Comparison of ENCODE assay signal across 8 cellular contexts in the genomic region with DNA sequence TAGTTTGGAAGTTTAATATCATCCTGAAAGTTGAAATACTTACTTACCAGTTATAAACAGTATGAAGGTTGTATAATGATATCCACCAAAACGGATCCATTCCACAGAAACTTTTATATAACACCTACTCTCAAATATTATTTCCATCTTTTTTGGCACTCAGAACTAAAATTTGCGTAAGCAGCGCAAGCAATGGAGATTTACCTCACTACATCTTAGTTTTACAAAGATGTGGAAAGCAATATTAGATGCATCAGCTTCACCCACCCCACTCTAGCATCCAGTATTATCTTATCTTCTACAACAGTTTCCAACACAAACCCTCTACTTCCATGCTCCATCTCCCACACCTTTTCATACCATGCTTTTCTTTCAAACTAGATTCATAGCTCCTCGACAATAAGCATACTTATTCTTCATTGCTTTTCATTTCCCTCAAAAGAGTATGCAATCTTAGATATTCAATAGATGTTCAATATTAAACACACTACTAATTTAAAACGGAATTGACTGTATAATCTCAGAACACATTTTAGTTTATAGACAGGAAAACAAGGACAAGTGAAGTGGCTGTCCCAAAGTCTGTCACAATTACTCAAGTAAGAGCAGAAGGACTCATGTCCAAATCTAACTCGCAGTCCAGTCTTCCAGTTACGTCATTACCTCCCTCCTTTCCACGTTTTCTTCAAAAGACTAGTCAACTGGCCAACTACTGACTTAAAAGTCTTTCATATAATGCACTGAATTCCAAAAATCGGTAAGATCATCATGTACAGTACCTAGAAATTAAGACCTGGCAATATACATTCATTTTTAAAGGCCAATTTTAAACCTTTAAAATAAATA. TPM values are rescaled to one million over a fixed set of nuclear protein-coding genes. Genes with fewer than 3 reads are reported as not detected.
A peak's percentile ranks its signal among the peaks of the same experiment; 100 is the strongest.
DNase-seq lines count a peak whose midpoint lies in the region; ATAC-seq and TF ChIP-seq lines count a peak whose summit lies in the region.

No MANE protein-coding gene starts in this region.

- H4K20me1 ChIP-seq in Karpas-422 (ENCODE audit: insufficient read depth, low read depth, low read length): peaks cover 48% of the 10 kb centered on the region

- peaks cover 43% of the 10 kb centered on the region for H3K36me3 ChIP-seq in Karpas-422 (ENCODE audit: insufficient read depth, low read length)

- H3K27me3 Mint-ChIP-seq in CD14-positive monocyte (ENCODE audit: low read depth in 3 of 3) (no peaks in the 10 kb centered on the region), chondrocyte (ENCODE audit: low read depth) (no peaks in the 10 kb centered on the region)
- peaks cover 0 to 3% (median 0%) of the 10 kb centered on the region in 5 donors for H3K27me3 Mint-ChIP-seq in naive thymus-derived CD8-positive, alpha-beta T cell

- peaks cover 0 to 2% (median 0%) of the 10 kb centered on the region in 7 donors for H3K9me3 Mint-ChIP-seq in CD14-positive monocyte
- no peaks in the 10 kb centered on the region for H3K9me3 Mint-ChIP-seq in chondrocyte (ENCODE audit: low read depth)
- H3K9me3 Mint-ChIP-seq in naive thymus-derived CD8-positive, alpha-beta T cell: no peaks in the 10 kb centered on the region

- no peaks in the 10 kb centered on the region for H3K9me2 ChIP-seq in Karpas-422 (replicated peaks; ENCODE audit: insufficient read depth, low read length)

- no peaks in the 10 kb centered on the region for H3K9me3 ChIP-seq in Karpas-422 (ENCODE audit: low read length)

- H3K4me3 Mint-ChIP-seq in CD14-positive monocyte: peak overlapping the region; percentile 94 to 97
- peak overlapping the region; percentile 95 for H3K4me3 Mint-ChIP-seq in chondrocyte (ENCODE audit: unreplicated experiment)
- peak overlapping the region; percentile 88 to 100 (median 96) for H3K4me3 Mint-ChIP-seq in naive thymus-derived CD8-positive, alpha-beta T cell

- H3K36me3 Mint-ChIP-seq in CD14-positive monocyte (peaks cover 18 to 36% of the 10 kb centered on the region in 2 donors), chondrocyte (ENCODE audit: low read depth) (peaks cover 3% of the 10 kb centered on the region)
- H3K36me3 Mint-ChIP-seq in naive thymus-derived CD8-positive, alpha-beta T cell: peaks cover 0 to 45% (median 0%) of the 10 kb centered on the region in 3 donors

- H3K4me2 ChIP-seq in Karpas-422 (ENCODE audit: low read depth, low read length, poor library complexity, severe bottlenecking): peak overlapping the region; percentile 88

- DNase-seq in CD14-positive monocyte (ENCODE audit: low spot score): no peak
- no peak for DNase-seq in Karpas-422
- DNase-seq in chondrocyte (ENCODE audit: low spot score): no peak
- no peak for DNase-seq in naive thymus-derived CD8-positive, alpha-beta T cell
- no peak for DNase-seq in stimulated activated naive CD4-positive, alpha-beta T cell (lab: John Stamatoyannopoulos, UW)
- no peak for DNase-seq in NCI-H2227 treated with DMSO at 0.1 percent for 48 hours (lab: John Stamatoyannopoulos, UW)
- DNase-seq in C1 segment of cervical spinal cord (lab: John Stamatoyannopoulos, UW): no peak
- DNase-seq in GOT3 (lab: John Stamatoyannopoulos, UW): no peak

- peak overlapping the region; percentile 97 for H3K9ac ChIP-seq in Karpas-422 (ENCODE audit: low read length)

- no peak for TF ChIP-seq CTCF in CD14-positive monocyte (IDR thresholded peaks at IDR 0.05)
- TF ChIP-seq CTCF in chondrocyte (IDR thresholded peaks at IDR 0.05): no peak

- H3K4me1 ChIP-seq in Karpas-422 (ENCODE audit: low read length): peaks cover 37% of the 10 kb centered on the region

- H3K4me1 Mint-ChIP-seq in CD14-positive monocyte: peaks cover 51% of the 10 kb centered on the region
- peaks cover 62% of the 10 kb centered on the region for H3K4me1 Mint-ChIP-seq in chondrocyte (ENCODE audit: low read depth)
- peaks cover 36 to 82% (median 74%) of the 10 kb centered on the region in 4 donors for H3K4me1 Mint-ChIP-seq in naive thymus-derived CD8-positive, alpha-beta T cell

- H3K27ac ChIP-seq in Karpas-422 (ENCODE audit: low read length): no peak overlapping the region

- H3K27ac Mint-ChIP-seq in CD14-positive monocyte (peak overlapping the region; percentile 2 to 99 (median 99)), chondrocyte (ENCODE audit: unreplicated experiment) (peak overlapping the region; percentile 99)
- peak overlapping the region; percentile 20 to 99 (median 95) for H3K27ac Mint-ChIP-seq in naive thymus-derived CD8-positive, alpha-beta T cell

- no peak overlapping the region for H2AFZ ChIP-seq in Karpas-422 (ENCODE audit: low read length)

- H3K79me2 ChIP-seq in Karpas-422 (ENCODE audit: low read length): peaks cover 73% of the 10 kb centered on the region

- POLR2A ChIA-PET in naive thymus-derived CD8-positive, alpha-beta T cell (lab: Charles Lee): no interaction called here

- peak overlapping the region; percentile 80 for H3K4me3 ChIP-seq in Karpas-422 (ENCODE audit: low read length)

- intact Hi-C loops in CD14-positive monocyte (cut with micrococcal nuclease): loop anchor here in 1 of 2 donors (5.0 to 10.0 kb wide), 2 partner anchors 46 to 301 kb away; a partner anchor contains a TSS

- no peaks in the 10 kb centered on the region for H3K27me3 ChIP-seq in Karpas-422 (ENCODE audit: low read length)

- no peak for ATAC-seq in naive thymus-derived CD8-positive, alpha-beta T cell

RNA-seq across cellular contexts. Expression of a gene that starts 2.2 kb away (rescaled TPM):
- 100 to 1,000 TPM; 225 to 245 TPM for polyA plus RNA-seq in CD14-positive monocyte
- total RNA-seq in Karpas-422 (2014; rRNA removed; shearing (Covaris generic); ENCODE audit: low replicate concordance): 72.2 and 88.7 TPM in 2 replicates
- 109 to 113 TPM (median 113 TPM) in 3 replicates for total RNA-seq in chondrocyte
- 100 to 1,000 TPM; 100 to 107 TPM for total RNA-seq in naive thymus-derived CD8-positive, alpha-beta T cell
- 100 to 1,000 TPM; 185 to 192 (median 191) TPM for polyA plus RNA-seq in naive thymus-derived CD8-positive, alpha-beta T cell

RNA-seq across cellular contexts. Expression of a gene that starts 46.9 kb away (rescaled TPM):
- polyA plus RNA-seq in CD14-positive monocyte: 100 to 1,000 TPM; 735 to 787 TPM
- 208 and 210 TPM in 2 replicates for total RNA-seq in Karpas-422 (2014; rRNA removed; shearing (Covaris generic); ENCODE audit: low replicate concordance)
- 248 to 338 TPM (median 256 TPM) in 3 replicates for total RNA-seq in chondrocyte
- 100 to 1,000 TPM; 250 to 262 TPM for total RNA-seq in naive thymus-derived CD8-positive, alpha-beta T cell
- 1,000 to 10,000 TPM; 1,138 to 1,312 (median 1,209) TPM for polyA plus RNA-seq in naive thymus-derived CD8-positive, alpha-beta T cell
